Comparison of ENCODE assay signal across 10 cellular contexts in the genomic region with DNA sequence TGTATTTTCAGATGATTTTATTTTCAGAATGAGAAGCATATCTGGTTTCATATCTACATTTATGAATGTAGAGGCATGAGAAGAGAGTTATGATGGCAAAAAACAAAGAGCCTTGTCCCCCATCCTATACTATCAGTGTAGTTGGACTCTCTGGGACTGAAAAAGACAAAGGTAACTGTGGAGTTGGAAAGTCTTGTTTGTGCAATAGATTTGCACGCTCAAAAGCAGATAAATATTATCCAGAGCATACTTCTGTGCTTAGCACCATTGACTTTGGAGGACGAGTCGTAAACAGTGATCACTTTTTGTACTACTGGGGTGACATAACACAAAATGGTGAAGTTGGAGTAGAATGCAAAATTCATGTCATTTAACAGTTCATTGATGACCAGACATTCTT.
DNase-seq lines count a peak whose midpoint lies in the region; ATAC-seq and TF ChIP-seq lines count a peak whose summit lies in the region.
"Had no signal": no experiment of that assay in that cellular context is flagged by ENCODE, and none has a peak within 500 bp of the region (broad histone marks: within the 10 kb centered on the region; RNA-seq: fewer than 3 reads in every experiment).

No MANE protein-coding gene starts in this region.

- no peaks in the 10 kb centered on the region for H3K27me3 ChIP-seq in hepatocyte
- no peaks in the 10 kb centered on the region for H3K27me3 ChIP-seq in prostate gland (replicated peaks; ENCODE audit: insufficient read depth)

- no peaks in the 10 kb centered on the region for H3K36me3 ChIP-seq in hepatocyte (replicated peaks; ENCODE audit: insufficient read depth, low read depth)
- H3K36me3 ChIP-seq in prostate gland = no peaks in the 10 kb centered on the region

- H3K9me3 Mint-ChIP-seq in activated T-helper 2 cell treated with anti-CD3 and anti-CD28 coated beads, Interferon-gamma antibody, Interleukin-2, Interleukin-4, amounts not matched to agents 10 μg/mL and 5 μg/mL and 100 μg/mL, durations not matched to agents 14 hours and 24 hours and 36 hours = peaks cover 6% of the 10 kb centered on the region

- H3K27ac Mint-ChIP-seq in activated T-helper 2 cell treated with anti-CD3 and anti-CD28 coated beads, Interferon-gamma antibody, Interleukin-2, Interleukin-4, amounts not matched to agents 10 μg/mL and 5 μg/mL and 100 μg/mL, durations not matched to agents 14 hours and 24 hours and 36 hours = no peak overlapping the region

- no peak for TF ChIP-seq POLR2A in prostate gland (IDR thresholded peaks at IDR 0.05)

- peak overlapping the region; percentile 81 for H2AFZ ChIP-seq in hepatocyte

- 38% methylated on average over 3 of the region's 3 CpGs for WGBS in hepatocyte (ENCODE audit: low lambda C conversion rate, missing lambda C conversion rate)
- 32% methylated on average over 3 of the region's 3 CpGs for WGBS in prostate gland

- H3K36me3 Mint-ChIP-seq in activated T-helper 2 cell treated with anti-CD3 and anti-CD28 coated beads, Interferon-gamma antibody, Interleukin-2, Interleukin-4, amounts not matched to agents 10 μg/mL and 5 μg/mL and 100 μg/mL, durations not matched to agents 14 hours and 24 hours and 36 hours (ENCODE audit: low read depth) = no peaks in the 10 kb centered on the region

- H3K9me3 ChIP-seq in hepatocyte (ENCODE audit: low read depth) (peaks cover 7% of the 10 kb centered on the region), prostate gland (no peaks in the 10 kb centered on the region)

- no peak for TF ChIP-seq CTCF in C4-2B (conservative IDR thresholded peaks at IDR 0.05)
- TF ChIP-seq CTCF in WI38 (IDR thresholded peaks at IDR 0.05; ENCODE audit: low read depth, low read length) = no peak
- no peak for TF ChIP-seq CTCF in hepatocyte (IDR thresholded peaks at IDR 0.05; ENCODE audit: poor library complexity)
- no peak for TF ChIP-seq CTCF in prostate gland (IDR thresholded peaks at IDR 0.05)
- no peak for TF ChIP-seq CTCF in omental fat pad (IDR thresholded peaks at IDR 0.05)

- intact Hi-C loops in prostate gland (cut with DNase I) = no loop called here
- intact Hi-C loops in activated T-helper 2 cell treated with anti-CD3 and anti-CD28 coated beads, Interferon-gamma antibody, Interleukin-2, Interleukin-4, amounts not matched to agents 10 μg/mL and 5 μg/mL and 100 μg/mL, durations not matched to agents 14 hours and 24 hours and 36 hours (cut with micrococcal nuclease) = no loop called here

- peaks cover 34% of the 10 kb centered on the region for H3K27me3 Mint-ChIP-seq in activated T-helper 2 cell treated with anti-CD3 and anti-CD28 coated beads, Interferon-gamma antibody, Interleukin-2, Interleukin-4, amounts not matched to agents 10 μg/mL and 5 μg/mL and 100 μg/mL, durations not matched to agents 14 hours and 24 hours and 36 hours (ENCODE audit: low read depth)

- ATAC-seq in HG03095 (IDR thresholded peaks at IDR 0.05; ENCODE audit: unreplicated experiment) (no peak), omental fat pad (ENCODE audit: low FRiP score) (no peak)
- ATAC-seq: activated T-cell treated with anti-CD3 and anti-CD28 coated beads, Interleukin-2, amount 50 U/mL, for 4 hours had no signal

- H3K4me3 ChIP-seq in WI38 (ENCODE audit: low read depth, low read length) = peak overlapping the region; percentile 48
- H3K4me3 ChIP-seq in hepatocyte = peak overlapping the region; percentile 23
- H3K4me3 ChIP-seq in prostate gland = peak overlapping the region; percentile 30 to 35

- no peaks in the 10 kb centered on the region for H3K79me2 ChIP-seq in hepatocyte

- no peaks in the 10 kb centered on the region for H4K20me1 ChIP-seq in hepatocyte (ENCODE audit: insufficient read depth, poor library complexity, severe bottlenecking)

- H3K4me1 ChIP-seq in hepatocyte (ENCODE audit: insufficient read depth) (peaks cover 4% of the 10 kb centered on the region), prostate gland (replicated peaks) (peaks cover 4% of the 10 kb centered on the region)

- DNase-seq in hepatocyte (ENCODE audit: low spot score) (no peak), prostate gland (ENCODE audit: low spot score) (no peak), omental fat pad (ENCODE audit: low spot score) (no peak), NCI-H226 (no peak)
- no peak for DNase-seq in activated T-helper 2 cell treated with anti-CD3 and anti-CD28 coated beads, Interferon-gamma antibody, Interleukin-2, Interleukin-4, amounts not matched to agents 10 μg/mL and 5 μg/mL and 100 μg/mL, durations not matched to agents 14 hours and 24 hours and 36 hours (ENCODE audit: low spot score)
- DNase-seq: activated T-cell treated with anti-CD3 and anti-CD28 coated beads, Interleukin-2, amount 50 U/mL, for 4 hours; stimulated activated CD4-positive, alpha-beta T cell treated with anti-CD3 and anti-CD28 coated beads, Interleukin-4, amount 100 ng/mL, for 1 hour had no signal

- no peaks in the 10 kb centered on the region for H3K4me1 Mint-ChIP-seq in activated T-helper 2 cell treated with anti-CD3 and anti-CD28 coated beads, Interferon-gamma antibody, Interleukin-2, Interleukin-4, amounts not matched to agents 10 μg/mL and 5 μg/mL and 100 μg/mL, durations not matched to agents 14 hours and 24 hours and 36 hours (ENCODE audit: low read depth)

- H3K9me2 ChIP-seq in hepatocyte (replicated peaks; ENCODE audit: insufficient read depth) = no peaks in the 10 kb centered on the region

- H3K27ac ChIP-seq in C4-2B (peak overlapping the region; percentile 56), hepatocyte (peak overlapping the region; percentile 5), prostate gland (peak overlapping the region; percentile 63 to 72)

- H3K4me3 Mint-ChIP-seq in activated T-helper 2 cell treated with anti-CD3 and anti-CD28 coated beads, Interferon-gamma antibody, Interleukin-2, Interleukin-4, amounts not matched to agents 10 μg/mL and 5 μg/mL and 100 μg/mL, durations not matched to agents 14 hours and 24 hours and 36 hours (ENCODE audit: low read depth) = no peak overlapping the region
- H3K4me3 Mint-ChIP-seq: activated T-cell treated with anti-CD3 and anti-CD28 coated beads, Interleukin-2, amount 50 U/mL, for 4 hours had no signal

- H3K4me2 ChIP-seq in hepatocyte = peak overlapping the region; percentile 77

Comparison
In these comparisons a context has a peak if more than half of its experiments do, and no peak if none do; other contexts are left out.
1. H3K27ac ChIP-seq: peak in every context shown above with its lines; median percentile 68 in prostate gland; 56 in C4-2B; 5 in hepatocyte.